In genomic region chr17:36940313-36941264, GRCh38 we compare ENCODE assay signal across 20 cellular contexts. TPM values are rescaled to one million over a fixed set of nuclear protein-coding genes. Genes with fewer than 3 reads are reported as not detected.
A peak's percentile ranks its signal among the peaks of the same experiment; 100 is the strongest.
DNase-seq lines count a peak whose midpoint lies in the region; ATAC-seq and FAIRE-seq lines count a peak whose summit lies in the region.
"Had no signal": no experiment of that assay in that cellular context is flagged by ENCODE, and none has a peak within 500 bp of the region (broad histone marks: within the 10 kb centered on the region; RNA-seq: fewer than 3 reads in every experiment).

No MANE protein-coding gene starts in this region.

- CTCF ChIA-PET in activated naive CD4-positive, alpha-beta T cell treated with anti-CD3 and anti-CD28 coated beads, Interleukin-2, amount 10 ng/mL, durations not matched to agents 7 days and 5 days (lab: Charles Lee): no interaction called here

- no peak overlapping the region for H3K4me2 ChIP-seq in Karpas-422 (ENCODE audit: low read depth, low read length, poor library complexity, severe bottlenecking)

- H3K27me3 ChIP-seq in small intestine (ENCODE audit: control insufficient read depth in 2 of 2, insufficient read depth in 2 of 2, low read length in 2 of 2): peaks cover 15 to 73% of the 10 kb centered on the region in 2 donors
- no peaks in the 10 kb centered on the region for H3K27me3 ChIP-seq in Karpas-422 (ENCODE audit: low read length)

- peaks cover 99% of the 10 kb centered on the region for H3K27me3 Mint-ChIP-seq in activated naive CD4-positive, alpha-beta T cell treated with anti-CD3 and anti-CD28 coated beads, Interleukin-2, amount 10 ng/mL, durations not matched to agents 7 days and 5 days
- H3K27me3 Mint-ChIP-seq in central memory CD8-positive, alpha-beta T cell: peaks cover 91% of the 10 kb centered on the region
- peaks cover 57 to 79% of the 10 kb centered on the region in 2 donors for H3K27me3 Mint-ChIP-seq in stimulated activated naive B cell treated with anti-CD40 and anti-IgM and Interleukin-4, amounts not matched to agents 10 μg/mL and 1 μg/mL and 100 μg/mL, for 72 hours

- H2AFZ ChIP-seq in Karpas-422 (ENCODE audit: low read length): no peak overlapping the region

- no peak for DNase-seq in activated naive CD4-positive, alpha-beta T cell treated with anti-CD3 and anti-CD28 coated beads, Interleukin-2, amount 10 ng/mL, durations not matched to agents 7 days and 5 days
- no peak for DNase-seq in activated naive CD4-positive, alpha-beta T cell (lab: John Stamatoyannopoulos, UW)
- DNase-seq in central memory CD8-positive, alpha-beta T cell (ENCODE audit: low spot score in 2 of 2): no peak
- DNase-seq in left kidney (ENCODE audit: low read depth, low spot score): peak; percentile 31
- no peak for DNase-seq in stimulated activated naive B cell treated with anti-CD40 and anti-IgM and Interleukin-4, amounts not matched to agents 10 μg/mL and 1 μg/mL and 100 μg/mL, for 72 hours
- DNase-seq in small intestine: no peak
- no peak for DNase-seq in Karpas-422
- DNase-seq: activated B cell treated with CpG ODN at 0.5 μM for 24 hours; activated naive CD4-positive, alpha-beta T cell treated with anti-CD3 and anti-CD28 coated beads, Interleukin-2, amount 50 U/mL, for 16 hours; foreskin fibroblast; GOT3; NCI-H1930; NCI-H510A treated with DMSO at 0.1 percent for 48 hours; T-cell had no signal

- FAIRE-seq in small intestine (lab: Jason Lieb, UNC): no peak
- FAIRE-seq: colon had no signal

- H3K79me2 ChIP-seq in Karpas-422 (ENCODE audit: low read length): no peaks in the 10 kb centered on the region

- no peak overlapping the region for H3K4me3 ChIP-seq in small intestine (ENCODE audit: low read depth in 1 of 2, low read length in 2 of 2)
- no peak overlapping the region for H3K4me3 ChIP-seq in Karpas-422 (ENCODE audit: low read length)
- H3K4me3 ChIP-seq: ascending aorta, prostate gland had no signal

- no peaks in the 10 kb centered on the region for H4K20me1 ChIP-seq in Karpas-422 (ENCODE audit: insufficient read depth, low read depth, low read length)

- no peak overlapping the region for H3K27ac ChIP-seq in small intestine (ENCODE audit: low read depth in 1 of 2, low read length in 1 of 2)
- no peak overlapping the region for H3K27ac ChIP-seq in Karpas-422 (ENCODE audit: low read length)
- H3K27ac ChIP-seq: ascending aorta, prostate gland had no signal

- H3K4me1 Mint-ChIP-seq in activated naive CD4-positive, alpha-beta T cell treated with anti-CD3 and anti-CD28 coated beads, Interleukin-2, amount 10 ng/mL, durations not matched to agents 7 days and 5 days: peaks cover 44% of the 10 kb centered on the region
- peaks cover 48% of the 10 kb centered on the region for H3K4me1 Mint-ChIP-seq in central memory CD8-positive, alpha-beta T cell
- peaks cover 36 to 54% of the 10 kb centered on the region in 2 donors for H3K4me1 Mint-ChIP-seq in stimulated activated naive B cell treated with anti-CD40 and anti-IgM and Interleukin-4, amounts not matched to agents 10 μg/mL and 1 μg/mL and 100 μg/mL, for 72 hours

- H3K36me3 Mint-ChIP-seq in activated naive CD4-positive, alpha-beta T cell treated with anti-CD3 and anti-CD28 coated beads, Interleukin-2, amount 10 ng/mL, durations not matched to agents 7 days and 5 days: peaks cover 4% of the 10 kb centered on the region
- H3K36me3 Mint-ChIP-seq in central memory CD8-positive, alpha-beta T cell (ENCODE audit: insufficient read depth): peaks cover 32% of the 10 kb centered on the region
- peaks cover 0 to 14% of the 10 kb centered on the region in 2 donors for H3K36me3 Mint-ChIP-seq in stimulated activated naive B cell treated with anti-CD40 and anti-IgM and Interleukin-4, amounts not matched to agents 10 μg/mL and 1 μg/mL and 100 μg/mL, for 72 hours
- H3K36me3 Mint-ChIP-seq: T-cell had no signal

- H3K4me1 ChIP-seq in small intestine (ENCODE audit: control insufficient read depth in 2 of 2, insufficient read depth in 1 of 2, low read depth in 1 of 2, low read length in 1 of 2) (peaks cover 3 to 11% of the 10 kb centered on the region in 2 donors), Karpas-422 (ENCODE audit: low read length) (peaks cover 6% of the 10 kb centered on the region)
- H3K4me1 ChIP-seq: prostate gland had no signal

- peak overlapping the region; percentile 72 for H3K27ac Mint-ChIP-seq in activated naive CD4-positive, alpha-beta T cell treated with anti-CD3 and anti-CD28 coated beads, Interleukin-2, amount 10 ng/mL, durations not matched to agents 7 days and 5 days
- peak overlapping the region; percentile 47 for H3K27ac Mint-ChIP-seq in central memory CD8-positive, alpha-beta T cell (ENCODE audit: low read depth)
- H3K27ac Mint-ChIP-seq in stimulated activated naive B cell treated with anti-CD40 and anti-IgM and Interleukin-4, amounts not matched to agents 10 μg/mL and 1 μg/mL and 100 μg/mL, for 72 hours: peak overlapping the region; percentile 85

- H3K9me3 ChIP-seq in small intestine (ENCODE audit: control insufficient read depth, low read depth) (no peaks in the 10 kb centered on the region), Karpas-422 (ENCODE audit: low read length) (no peaks in the 10 kb centered on the region)
- H3K9me3 ChIP-seq: ascending aorta, prostate gland had no signal

- no peaks in the 10 kb centered on the region for H3K36me3 ChIP-seq in small intestine (ENCODE audit: control insufficient read depth in 2 of 2, insufficient read depth in 2 of 2, low read length in 2 of 2)
- no peaks in the 10 kb centered on the region for H3K36me3 ChIP-seq in Karpas-422 (ENCODE audit: insufficient read depth, low read length)
- H3K36me3 ChIP-seq: ascending aorta, prostate gland had no signal

- WGBS in small intestine, 3 donors: 8 to 17% (median 15%) methylated on average over 48 to 52 of the region's 52 CpGs

- no peak for ATAC-seq in central memory CD8-positive, alpha-beta T cell (replicated peaks; ENCODE audit: extremely low read depth, poor library complexity, severe bottlenecking)
- no peak for ATAC-seq in stimulated activated naive B cell treated with anti-CD40 and anti-IgM and Interleukin-4, amounts not matched to agents 10 μg/mL and 1 μg/mL and 100 μg/mL, for 72 hours (replicated peaks)
- no peak for ATAC-seq in GM19397 (IDR thresholded peaks at IDR 0.05; ENCODE audit: unreplicated experiment)
- ATAC-seq: Right ventricle myocardium inferior, T-cell had no signal

- no peaks in the 10 kb centered on the region for H3K9me3 Mint-ChIP-seq in activated naive CD4-positive, alpha-beta T cell treated with anti-CD3 and anti-CD28 coated beads, Interleukin-2, amount 10 ng/mL, durations not matched to agents 7 days and 5 days
- H3K9me3 Mint-ChIP-seq in central memory CD8-positive, alpha-beta T cell: no peaks in the 10 kb centered on the region
- H3K9me3 Mint-ChIP-seq in stimulated activated naive B cell treated with anti-CD40 and anti-IgM and Interleukin-4, amounts not matched to agents 10 μg/mL and 1 μg/mL and 100 μg/mL, for 72 hours: peaks cover 0 to 2% of the 10 kb centered on the region in 2 donors

- H3K4me3 Mint-ChIP-seq in activated naive CD4-positive, alpha-beta T cell treated with anti-CD3 and anti-CD28 coated beads, Interleukin-2, amount 10 ng/mL, durations not matched to agents 7 days and 5 days: no peak overlapping the region
- H3K4me3 Mint-ChIP-seq in central memory CD8-positive, alpha-beta T cell: peak overlapping the region; percentile 31
- H3K4me3 Mint-ChIP-seq in stimulated activated naive B cell treated with anti-CD40 and anti-IgM and Interleukin-4, amounts not matched to agents 10 μg/mL and 1 μg/mL and 100 μg/mL, for 72 hours: peak overlapping the region; percentile 16 to 40

- H3K9me2 ChIP-seq in Karpas-422 (replicated peaks; ENCODE audit: insufficient read depth, low read length): no peaks in the 10 kb centered on the region

- no peak overlapping the region for H3K9ac ChIP-seq in Karpas-422 (ENCODE audit: low read length)

RNA-seq across cellular contexts. Expression of gene LHX1, which starts 3.3 kb away (rescaled TPM):
- not detected for polyA plus RNA-seq in small intestine
- total RNA-seq in Karpas-422 (2014; rRNA removed; shearing (Covaris generic); ENCODE audit: low replicate concordance): not detected in 2 replicates
- total RNA-seq: activated B cell treated with CpG ODN at 0.5 μM for 24 hours, ascending aorta, liver, prostate gland, Right ventricle myocardium inferior, T-cell had no signal
- polyA plus RNA-seq: liver had no signal

RNA-seq across cellular contexts. Expression of gene AATF, which starts 8.2 kb away (rescaled TPM):
- 10 to 100 TPM; 33.2 to 50.5 (median 34.4) TPM for polyA plus RNA-seq in small intestine
- total RNA-seq in Karpas-422 (2014; rRNA removed; shearing (Covaris generic); ENCODE audit: low replicate concordance): 45.1 and 64.0 TPM in 2 replicates
